In the genomic region with DNA sequence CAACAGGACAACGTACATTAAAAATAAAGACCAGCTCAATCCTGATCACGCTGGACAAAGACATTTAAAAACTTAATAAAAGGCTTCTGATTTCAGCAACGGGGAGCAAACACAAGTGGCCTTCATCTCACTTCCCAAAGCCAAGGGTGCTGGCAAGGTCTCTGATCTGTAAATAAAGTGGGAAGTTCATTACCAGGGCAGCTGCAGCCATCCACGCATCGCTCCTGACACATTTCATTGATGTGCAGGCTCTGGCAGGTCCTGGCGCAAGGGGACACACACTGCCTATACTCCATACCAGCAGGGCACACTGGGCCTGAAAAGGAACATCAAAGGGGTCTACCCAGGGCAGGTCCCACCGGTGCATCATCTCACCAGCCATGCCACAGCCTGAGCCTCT, we compare ENCODE assay signal across 1 cellular context.
TF ChIP-seq lines count a peak whose summit lies in the region.

No MANE protein-coding gene starts in this region.

TF ChIP-seq in HepG2, 621 proteins besides CTCF, POLR2A, EP300 and RAD21 (continued from another document):
- no peak for TF ChIP-seq PHF21A (CRISPR knock-in tag; IDR thresholded peaks at IDR 0.05)
- no peak for TF ChIP-seq SMC3 (IDR thresholded peaks at IDR 0.05; ENCODE audit: low read length)
- TF ChIP-seq, protein P1, sequence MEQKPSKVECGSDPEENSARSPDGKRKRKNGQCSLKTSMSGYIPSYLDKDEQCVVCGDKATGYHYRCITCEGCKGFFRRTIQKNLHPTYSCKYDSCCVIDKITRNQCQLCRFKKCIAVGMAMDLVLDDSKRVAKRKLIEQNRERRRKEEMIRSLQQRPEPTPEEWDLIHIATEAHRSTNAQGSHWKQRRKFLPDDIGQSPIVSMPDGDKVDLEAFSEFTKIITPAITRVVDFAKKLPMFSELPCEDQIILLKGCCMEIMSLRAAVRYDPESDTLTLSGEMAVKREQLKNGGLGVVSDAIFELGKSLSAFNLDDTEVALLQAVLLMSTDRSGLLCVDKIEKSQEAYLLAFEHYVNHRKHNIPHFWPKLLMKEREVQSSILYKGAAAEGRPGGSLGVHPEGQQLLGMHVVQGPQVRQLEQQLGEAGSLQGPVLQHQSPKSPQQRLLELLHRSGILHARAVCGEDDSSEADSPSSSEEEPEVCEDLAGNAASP (CRISPR knock-in tag; IDR thresholded peaks at IDR 0.05; ENCODE audit: borderline replicate concordance), result peak; percentile 43; the same call in 1 of the 2 replicates
- no peak for TF ChIP-seq ZFP37 (CRISPR knock-in tag; IDR thresholded peaks at IDR 0.05; ENCODE audit: borderline replicate concordance)
- TF ChIP-seq, protein P2, sequence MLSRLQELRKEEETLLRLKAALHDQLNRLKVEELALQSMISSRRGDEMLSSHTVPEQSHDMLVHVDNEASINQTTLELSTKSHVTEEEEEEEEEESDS (CRISPR knock-in tag; IDR thresholded peaks at IDR 0.05; ENCODE audit: borderline replicate concordance), result no peak
- TF ChIP-seq RELA (CRISPR knock-in tag; IDR thresholded peaks at IDR 0.05), result no peak
- no peak for TF ChIP-seq CBX2 (IDR thresholded peaks at IDR 0.05; ENCODE audit: low read depth, low read length)
- no peak for TF ChIP-seq CBX2 (CRISPR knock-in tag; IDR thresholded peaks at IDR 0.05; ENCODE audit: low read depth)
- no peak for TF ChIP-seq GLI4 (CRISPR knock-in tag; IDR thresholded peaks at IDR 0.05; ENCODE audit: borderline replicate concordance)
- peak; percentile 90; the same call in 1 of the 2 replicates for TF ChIP-seq RXRA (CRISPR knock-in tag; IDR thresholded peaks at IDR 0.05)
- TF ChIP-seq HMG20A (CRISPR knock-in tag; IDR thresholded peaks at IDR 0.05; ENCODE audit: borderline replicate concordance), result peak; percentile 56; the same call in 1 of the 2 replicates
- TF ChIP-seq ZFP82 (CRISPR knock-in tag; IDR thresholded peaks at IDR 0.05; ENCODE audit: borderline replicate concordance), result no peak
- TF ChIP-seq TBL1XR1 (IDR thresholded peaks at IDR 0.05; ENCODE audit: borderline replicate concordance, low read length, partially characterized antibody), result peak; percentile 97
- peak; percentile 28; the same call in 1 of the 2 replicates for TF ChIP-seq HDAC2 (CRISPR knock-in tag; IDR thresholded peaks at IDR 0.05)
- TF ChIP-seq, protein P3, sequence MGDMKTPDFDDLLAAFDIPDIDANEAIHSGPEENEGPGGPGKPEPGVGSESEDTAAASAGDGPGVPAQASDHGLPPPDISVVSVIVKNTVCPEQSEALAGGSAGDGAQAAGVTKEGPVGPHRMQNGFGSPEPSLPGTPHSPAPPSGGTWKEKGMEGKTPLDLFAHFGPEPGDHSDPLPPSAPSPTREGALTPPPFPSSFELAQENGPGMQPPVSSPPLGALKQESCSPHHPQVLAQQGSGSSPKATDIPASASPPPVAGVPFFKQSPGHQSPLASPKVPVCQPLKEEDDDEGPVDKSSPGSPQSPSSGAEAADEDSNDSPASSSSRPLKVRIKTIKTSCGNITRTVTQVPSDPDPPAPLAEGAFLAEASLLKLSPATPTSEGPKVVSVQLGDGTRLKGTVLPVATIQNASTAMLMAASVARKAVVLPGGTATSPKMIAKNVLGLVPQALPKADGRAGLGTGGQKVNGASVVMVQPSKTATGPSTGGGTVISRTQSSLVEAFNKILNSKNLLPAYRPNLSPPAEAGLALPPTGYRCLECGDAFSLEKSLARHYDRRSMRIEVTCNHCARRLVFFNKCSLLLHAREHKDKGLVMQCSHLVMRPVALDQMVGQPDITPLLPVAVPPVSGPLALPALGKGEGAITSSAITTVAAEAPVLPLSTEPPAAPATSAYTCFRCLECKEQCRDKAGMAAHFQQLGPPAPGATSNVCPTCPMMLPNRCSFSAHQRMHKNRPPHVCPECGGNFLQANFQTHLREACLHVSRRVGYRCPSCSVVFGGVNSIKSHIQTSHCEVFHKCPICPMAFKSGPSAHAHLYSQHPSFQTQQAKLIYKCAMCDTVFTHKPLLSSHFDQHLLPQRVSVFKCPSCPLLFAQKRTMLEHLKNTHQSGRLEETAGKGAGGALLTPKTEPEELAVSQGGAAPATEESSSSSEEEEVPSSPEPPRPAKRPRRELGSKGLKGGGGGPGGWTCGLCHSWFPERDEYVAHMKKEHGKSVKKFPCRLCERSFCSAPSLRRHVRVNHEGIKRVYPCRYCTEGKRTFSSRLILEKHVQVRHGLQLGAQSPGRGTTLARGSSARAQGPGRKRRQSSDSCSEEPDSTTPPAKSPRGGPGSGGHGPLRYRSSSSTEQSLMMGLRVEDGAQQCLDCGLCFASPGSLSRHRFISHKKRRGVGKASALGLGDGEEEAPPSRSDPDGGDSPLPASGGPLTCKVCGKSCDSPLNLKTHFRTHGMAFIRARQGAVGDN (CRISPR knock-in tag; IDR thresholded peaks at IDR 0.05), result 0 out of 2 replicates have a peak, but pooled peaks have one; percentile 10
- 0 out of 2 replicates have a peak, but pooled peaks have one; percentile 18 for TF ChIP-seq SAP130 (CRISPR knock-in tag; IDR thresholded peaks at IDR 0.05; ENCODE audit: low read depth)
- no peak for TF ChIP-seq ZNF883 (CRISPR knock-in tag; IDR thresholded peaks at IDR 0.05; ENCODE audit: not compliant biosample characterization)
- no peak for TF ChIP-seq ZNF234 (CRISPR knock-in tag; conservative IDR thresholded peaks at IDR 0.05)
- TF ChIP-seq BCL6 (CRISPR knock-in tag; IDR thresholded peaks at IDR 0.05), result peak; percentile 87
- no peak for TF ChIP-seq EZH2 (conservative IDR thresholded peaks at IDR 0.05; ENCODE audit: low read depth, low read length)
- TF ChIP-seq SOX5 (CRISPR knock-in tag; IDR thresholded peaks at IDR 0.05; ENCODE audit: borderline replicate concordance), result peak; percentile 47; the same call in 1 of the 2 replicates
